15 cellular contexts compared by ENCODE assay signal in the genomic region with DNA sequence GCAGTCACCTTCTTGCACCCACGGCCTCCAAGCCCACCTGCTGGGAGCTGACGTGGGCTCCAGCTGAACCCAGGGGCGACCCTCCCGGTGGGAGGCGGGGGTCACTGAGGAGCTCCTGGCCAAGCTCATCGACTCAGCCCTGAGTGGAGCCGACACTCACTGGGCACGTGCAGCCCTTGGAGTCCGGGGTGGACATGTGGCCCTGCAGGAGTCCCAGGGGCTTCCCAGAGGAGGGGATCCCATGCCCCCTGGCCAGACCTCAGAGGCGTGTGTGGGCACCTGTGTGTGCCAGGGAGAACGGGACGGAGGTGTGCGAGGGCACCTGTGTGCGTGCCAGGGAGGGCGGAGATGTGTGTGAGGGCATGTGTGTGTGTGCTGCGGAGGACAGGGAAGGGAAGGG. TPM values are rescaled to one million over a fixed set of nuclear protein-coding genes. Genes with fewer than 3 reads are reported as not detected.
DNase-seq lines count a peak whose midpoint lies in the region; ATAC-seq and TF ChIP-seq lines count a peak whose summit lies in the region.
"Had no signal": no experiment of that assay in that cellular context is flagged by ENCODE, and none has a peak within 500 bp of the region (broad histone marks: within the 10 kb centered on the region; RNA-seq: fewer than 3 reads in every experiment).

No MANE protein-coding gene starts in this region.

- no peaks in the 10 kb centered on the region for H4K20me1 ChIP-seq in SK-N-SH (ENCODE audit: insufficient read depth)

- H3K27ac ChIP-seq in SK-N-SH (ENCODE audit: low read depth in 2 of 2, low read length in 1 of 2) (no peak overlapping the region), neuronal stem cell (replicated peaks; ENCODE audit: low read length) (no peak overlapping the region)
- H3K27ac ChIP-seq: 22Rv1, A549, C4-2B had no signal

- H2BK5ac ChIP-seq in neuronal stem cell (ENCODE audit: low read length), result peak overlapping the region; percentile 53

- H2AK5ac ChIP-seq in neuronal stem cell (ENCODE audit: low read depth, low read length), result no peak overlapping the region

- H3K4me3 ChIP-seq in SK-N-SH (ENCODE audit: low read depth in 2 of 2, low read length in 1 of 2), result no peak overlapping the region
- H3K4me3 ChIP-seq in neuronal stem cell (ENCODE audit: low read length in 2 of 2), result no peak overlapping the region
- H3K4me3 ChIP-seq: A549, HAP-1 had no signal

- no peaks in the 10 kb centered on the region for H3K79me2 ChIP-seq in SK-N-SH (ENCODE audit: insufficient read depth)

- no peak for TF ChIP-seq EP300 in SK-N-SH (IDR thresholded peaks at IDR 0.05; ENCODE audit: borderline replicate concordance in 1 of 2, low read depth in 1 of 2, low read length in 1 of 2)

- peak overlapping the region; percentile 75 for H2BK15ac ChIP-seq in neuronal stem cell (ENCODE audit: low read length)

- H3K9ac ChIP-seq in SK-N-SH, result no peak overlapping the region
- H3K9ac ChIP-seq in neuronal stem cell (ENCODE audit: low read depth, low read length, poor library complexity), result no peak overlapping the region

- no peak overlapping the region for H2AFZ ChIP-seq in SK-N-SH (ENCODE audit: low read depth)
- no peak overlapping the region for H2AFZ ChIP-seq in neuronal stem cell (ENCODE audit: low read length)

- no peak overlapping the region for H3K4ac ChIP-seq in neuronal stem cell (ENCODE audit: low read length)

- no peaks in the 10 kb centered on the region for H3K27me3 ChIP-seq in SK-N-SH (ENCODE audit: insufficient read depth)
- no peaks in the 10 kb centered on the region for H3K27me3 ChIP-seq in neuronal stem cell (ENCODE audit: control insufficient read depth in 3 of 3, insufficient read depth in 3 of 3, low read depth in 1 of 3, low read length in 3 of 3)

- no peaks in the 10 kb centered on the region for H3F3A ChIP-seq in SK-N-SH (replicated peaks; ENCODE audit: insufficient read depth)

- H3K36me3 ChIP-seq in SK-N-SH (replicated peaks in 1 of 2; ENCODE audit: control insufficient read depth in 1 of 2, insufficient read depth in 2 of 2, low read length in 1 of 2) (no peaks in the 10 kb centered on the region), neuronal stem cell (replicated peaks in 1 of 2; ENCODE audit: control insufficient read depth in 2 of 2, insufficient read depth in 2 of 2, low read length in 2 of 2) (no peaks in the 10 kb centered on the region)
- H3K36me3 ChIP-seq: HAP-1 had no signal

- H3K4me1 ChIP-seq in SK-N-SH (ENCODE audit: control insufficient read depth in 1 of 2, insufficient read depth in 2 of 2, low read depth in 1 of 2, low read length in 1 of 2) (no peaks in the 10 kb centered on the region), neuronal stem cell (ENCODE audit: control insufficient read depth in 2 of 2, insufficient read depth in 1 of 2, low read depth in 1 of 2, low read length in 2 of 2) (peaks cover 0 to 1% of the 10 kb centered on the region in 2 donors)

- H3K4me2 ChIP-seq in SK-N-SH (no peak overlapping the region), neuronal stem cell (ENCODE audit: insufficient read depth, low read length, poor library complexity, severe bottlenecking) (no peak overlapping the region)
- H3K4me2 ChIP-seq: A549 had no signal

- TF ChIP-seq RAD21 in SK-N-SH (IDR thresholded peaks at IDR 0.05; ENCODE audit: low read length), result no peak

- peak overlapping the region; percentile 41 for H2BK12ac ChIP-seq in neuronal stem cell (ENCODE audit: low read length)

- no peaks in the 10 kb centered on the region for H3K9me2 ChIP-seq in SK-N-SH

- no peaks in the 10 kb centered on the region for H3K79me1 ChIP-seq in neuronal stem cell (ENCODE audit: low read depth, low read length)

- H3K9me3 ChIP-seq in SK-N-SH (no peaks in the 10 kb centered on the region), neuronal stem cell (replicated peaks in 1 of 2; ENCODE audit: control insufficient read depth in 2 of 2, insufficient read depth in 1 of 2, low read depth in 1 of 2, low read length in 2 of 2) (peaks cover 0 to 27% of the 10 kb centered on the region in 2 donors)
- H3K9me3 ChIP-seq: HAP-1 had no signal

- H4K91ac ChIP-seq in neuronal stem cell (ENCODE audit: low read depth, low read length, poor library complexity), result no peak overlapping the region

- H2BK120ac ChIP-seq in neuronal stem cell (ENCODE audit: low read depth, low read length), result no peak overlapping the region

- H3K18ac ChIP-seq in neuronal stem cell (ENCODE audit: low read length), result peak overlapping the region; percentile 64

- H3K14ac ChIP-seq in neuronal stem cell (ENCODE audit: low read length), result peak overlapping the region; percentile 47

- ATAC-seq in SK-N-SH treated with all-trans-retinoic acid at 6 μM for 48 hours (no peak), HG03097 (IDR thresholded peaks at IDR 0.05; ENCODE audit: low FRiP score, unreplicated experiment) (no peak), HG02798 (IDR thresholded peaks at IDR 0.05; ENCODE audit: poor library complexity, unreplicated experiment) (no peak)

- no peak overlapping the region for H4K8ac ChIP-seq in neuronal stem cell (ENCODE audit: low read depth, low read length)

- POLR2A ChIA-PET in SK-N-SH (lab: Yijun Ruan, JAX), result no interaction called here

- CTCF ChIA-PET in SK-N-SH (lab: Yijun Ruan, JAX), result no interaction called here

- DNase-seq in SK-N-SH (peak; percentile 21), iPS-NIHi11 (ENCODE audit: low spot score) (peak; percentile 4), neuronal stem cell (ENCODE audit: low spot score) (no peak)
- DNase-seq in stimulated activated naive CD4-positive, alpha-beta T cell (lab: John Stamatoyannopoulos, UW), result no peak
- DNase-seq: AML-193; Caco-2; CD4-positive, alpha-beta T cell; IMR-90 had no signal

- no peak overlapping the region for H3K23ac ChIP-seq in neuronal stem cell (ENCODE audit: low read depth, low read length, poor library complexity)

- 58% methylated on average over 9 of the region's 16 CpGs for WGBS in SK-N-SH (ENCODE audit: low lambda C conversion rate)
- no CpG with 5 or more reads among the region's 16 CpGs for WGBS in neuronal stem cell (ENCODE audit: extremely low coverage in 2 of 2, insufficient read length in 2 of 2, insufficient replicate concordance in 1 of 2), 2 donors

- no peak for TF ChIP-seq CTCF in SK-N-SH (IDR thresholded peaks at IDR 0.05)

TF ChIP-seq in SK-N-SH, 30 proteins besides CTCF, POLR2A, EP300 and RAD21 (continues in another document):
- TF ChIP-seq FOXJ3 (CRISPR knock-in tag; IDR thresholded peaks at IDR 0.05) (no peak), FOXM1 (IDR thresholded peaks at IDR 0.05; ENCODE audit: low read depth) (no peak), GATA2 (CRISPR knock-in tag; IDR thresholded peaks at IDR 0.05) (no peak), NRF1 (IDR thresholded peaks at IDR 0.05; ENCODE audit: low read depth, low read length) (no peak), TAF1 (IDR thresholded peaks at IDR 0.05; ENCODE audit: borderline replicate concordance, low read depth, low read length) (no peak), TCF12 (IDR thresholded peaks at IDR 0.05) (no peak), CHD2 (IDR thresholded peaks at IDR 0.05; ENCODE audit: low read length, partially characterized antibody) (no peak)
- TF ChIP-seq, protein P1, sequence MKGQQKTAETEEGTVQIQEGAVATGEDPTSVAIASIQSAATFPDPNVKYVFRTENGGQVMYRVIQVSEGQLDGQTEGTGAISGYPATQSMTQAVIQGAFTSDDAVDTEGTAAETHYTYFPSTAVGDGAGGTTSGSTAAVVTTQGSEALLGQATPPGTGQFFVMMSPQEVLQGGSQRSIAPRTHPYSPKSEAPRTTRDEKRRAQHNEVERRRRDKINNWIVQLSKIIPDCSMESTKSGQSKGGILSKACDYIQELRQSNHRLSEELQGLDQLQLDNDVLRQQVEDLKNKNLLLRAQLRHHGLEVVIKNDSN (IDR thresholded peaks at IDR 0.05; ENCODE audit: borderline replicate concordance, low read depth), result no peak

TF ChIP-seq in SK-N-SH treated with all-trans-retinoic acid at 6 μM for 48 hours, 23 proteins besides CTCF, POLR2A, EP300 and RAD21:
- TF ChIP-seq ZFP3 (CRISPR knock-in tag; IDR thresholded peaks at IDR 0.05) (no peak), ZNF70 (CRISPR knock-in tag; IDR thresholded peaks at IDR 0.05) (no peak), CSDC2 (CRISPR knock-in tag; IDR thresholded peaks at IDR 0.05) (no peak), PPARA (CRISPR knock-in tag; IDR thresholded peaks at IDR 0.05; ENCODE audit: borderline replicate concordance) (no peak), ZFP30 (CRISPR knock-in tag; IDR thresholded peaks at IDR 0.05) (no peak)
- TF ChIP-seq, protein P2, sequence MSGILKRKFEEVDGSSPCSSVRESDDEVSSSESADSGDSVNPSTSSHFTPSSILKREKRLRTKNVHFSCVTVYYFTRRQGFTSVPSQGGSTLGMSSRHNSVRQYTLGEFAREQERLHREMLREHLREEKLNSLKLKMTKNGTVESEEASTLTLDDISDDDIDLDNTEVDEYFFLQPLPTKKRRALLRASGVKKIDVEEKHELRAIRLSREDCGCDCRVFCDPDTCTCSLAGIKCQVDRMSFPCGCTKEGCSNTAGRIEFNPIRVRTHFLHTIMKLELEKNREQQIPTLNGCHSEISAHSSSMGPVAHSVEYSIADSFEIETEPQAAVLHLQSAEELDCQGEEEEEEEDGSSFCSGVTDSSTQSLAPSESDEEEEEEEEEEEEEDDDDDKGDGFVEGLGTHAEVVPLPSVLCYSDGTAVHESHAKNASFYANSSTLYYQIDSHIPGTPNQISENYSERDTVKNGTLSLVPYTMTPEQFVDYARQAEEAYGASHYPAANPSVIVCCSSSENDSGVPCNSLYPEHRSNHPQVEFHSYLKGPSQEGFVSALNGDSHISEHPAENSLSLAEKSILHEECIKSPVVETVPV (CRISPR knock-in tag; IDR thresholded peaks at IDR 0.05), result no peak

RNA-seq across cellular contexts. Expression of a gene that starts 20.8 kb away (rescaled TPM):
- polyA plus RNA-seq in SK-N-SH (2012; rRNA removed), result 0.64 and 0.80 TPM in 2 replicates
- 0.26 and 0.68 TPM in 2 replicates for polyA plus RNA-seq in SK-N-SH (2012; cell fraction: cytosol; rRNA removed)
- polyA plus RNA-seq in SK-N-SH (2012; cell fraction: nucleus; rRNA removed), result 1.1 and 3.0 TPM in 2 replicates
- 24.4 TPM for polyA plus RNA-seq in neuronal stem cell (2013, experiment 1 of 2)
- 23.0 TPM for polyA plus RNA-seq in neuronal stem cell (2013, experiment 2 of 2)

RNA-seq across cellular contexts. Expression of a gene that starts 59.5 kb away (rescaled TPM):
- polyA plus RNA-seq in SK-N-SH (2012; rRNA removed), result 42.6 and 55.4 TPM in 2 replicates
- 21.1 and 39.4 TPM in 2 replicates for polyA plus RNA-seq in SK-N-SH (2012; cell fraction: cytosol; rRNA removed)
- 37.6 and 42.4 TPM in 2 replicates for polyA plus RNA-seq in SK-N-SH (2012; cell fraction: nucleus; rRNA removed)
- 16.5 TPM for polyA plus RNA-seq in neuronal stem cell (2013, experiment 1 of 2)
- 15.3 TPM for polyA plus RNA-seq in neuronal stem cell (2013, experiment 2 of 2)

Comparison
In these comparisons a context has a peak if more than half of its experiments do, and no peak if none do; other contexts are left out.
1. DNase-seq: peak in SK-N-SH (single experiment) and iPS-NIHi11 (single experiment); none in neuronal stem cell (single experiment) and stimulated activated naive CD4-positive, alpha-beta T cell (0 of 6).